In the genomic region with DNA sequence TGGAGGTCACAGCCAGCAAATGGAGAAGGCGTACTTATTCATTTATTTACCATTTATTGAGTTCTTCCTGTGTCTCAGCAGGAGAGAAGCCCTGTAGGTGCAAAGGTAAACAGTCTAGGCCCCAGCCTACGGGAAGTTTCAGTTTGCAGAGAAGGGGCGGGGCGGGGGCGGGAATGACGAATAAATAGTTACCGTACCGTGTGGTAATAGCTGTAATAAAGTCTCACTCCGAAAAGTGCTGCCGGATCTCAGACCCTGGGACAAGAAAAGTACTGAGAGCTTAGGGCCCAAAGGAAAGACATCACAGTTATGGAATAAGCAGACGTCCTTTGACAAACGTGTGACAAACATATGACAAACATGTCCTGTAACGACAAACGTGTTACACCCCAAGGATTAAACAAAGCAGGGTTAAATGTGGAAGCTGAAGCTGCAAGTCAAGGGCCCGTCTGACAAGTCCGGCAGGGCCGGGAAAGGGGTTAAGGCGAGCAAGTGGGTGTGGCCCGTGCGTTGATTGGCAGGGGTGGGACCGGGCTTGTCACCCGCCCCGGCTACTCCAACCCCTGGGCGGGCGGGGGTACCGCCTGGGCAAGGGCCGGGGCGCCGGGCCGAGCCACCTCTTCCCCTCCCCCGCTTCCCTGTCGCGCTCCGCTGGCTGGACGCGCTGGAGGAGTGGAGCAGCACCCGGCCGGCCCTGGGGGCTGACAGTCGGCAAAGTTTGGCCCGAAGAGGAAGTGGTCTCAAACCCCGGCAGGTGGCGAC, we compare ENCODE assay signal across 8 cellular contexts. TPM values are rescaled to one million over a fixed set of nuclear protein-coding genes. Genes with fewer than 3 reads are reported as not detected.
DNase-seq lines count a peak whose midpoint lies in the region; ATAC-seq and TF ChIP-seq lines count a peak whose summit lies in the region.

A gene with protein sequence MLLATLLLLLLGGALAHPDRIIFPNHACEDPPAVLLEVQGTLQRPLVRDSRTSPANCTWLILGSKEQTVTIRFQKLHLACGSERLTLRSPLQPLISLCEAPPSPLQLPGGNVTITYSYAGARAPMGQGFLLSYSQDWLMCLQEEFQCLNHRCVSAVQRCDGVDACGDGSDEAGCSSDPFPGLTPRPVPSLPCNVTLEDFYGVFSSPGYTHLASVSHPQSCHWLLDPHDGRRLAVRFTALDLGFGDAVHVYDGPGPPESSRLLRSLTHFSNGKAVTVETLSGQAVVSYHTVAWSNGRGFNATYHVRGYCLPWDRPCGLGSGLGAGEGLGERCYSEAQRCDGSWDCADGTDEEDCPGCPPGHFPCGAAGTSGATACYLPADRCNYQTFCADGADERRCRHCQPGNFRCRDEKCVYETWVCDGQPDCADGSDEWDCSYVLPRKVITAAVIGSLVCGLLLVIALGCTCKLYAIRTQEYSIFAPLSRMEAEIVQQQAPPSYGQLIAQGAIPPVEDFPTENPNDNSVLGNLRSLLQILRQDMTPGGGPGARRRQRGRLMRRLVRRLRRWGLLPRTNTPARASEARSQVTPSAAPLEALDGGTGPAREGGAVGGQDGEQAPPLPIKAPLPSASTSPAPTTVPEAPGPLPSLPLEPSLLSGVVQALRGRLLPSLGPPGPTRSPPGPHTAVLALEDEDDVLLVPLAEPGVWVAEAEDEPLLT (plus strand): TSS at position 541 of the 762 bp plus-strand sequence. CDS start 564 bp downstream, outside the sequence.

- peaks cover 0 to 32% of the 10 kb centered on the region in 2 donors for H3K36me3 ChIP-seq in left lung

- peak; percentile 71 to 72 for DNase-seq in AML-193 (lab: John Stamatoyannopoulos, UW)
- DNase-seq in NCI-H510A treated with DMSO at 0.1 percent for 48 hours (lab: John Stamatoyannopoulos, UW): peak; percentile 94
- DNase-seq in activated CD4-positive, alpha-beta T cell treated with anti-CD3 and anti-CD28 coated beads for 48 hours: peak; percentile 87
- DNase-seq in dedifferentiated amniotic fluid mesenchymal stem cell (ENCODE audit: extremely low spot score): peak; percentile 75
- peak; percentile 95 to 99 for DNase-seq in left lung
- peak; percentile 64 to 69 for DNase-seq in stimulated activated CD4-positive, alpha-beta T cell treated with anti-CD3 and anti-CD28 coated beads, Interleukin-2, amount 100 ng/mL, for 48 hours

- ATAC-seq in GM19043 (IDR thresholded peaks at IDR 0.05; ENCODE audit: low read depth, unreplicated experiment): peak; percentile 68
- ATAC-seq in HG03342 (IDR thresholded peaks at IDR 0.05; ENCODE audit: unreplicated experiment): peak; percentile 76
- ATAC-seq in left lung: peak; percentile 95

- H3K4me1 ChIP-seq in left lung: peaks cover 8 to 37% of the 10 kb centered on the region in 2 donors

- H3K27me3 ChIP-seq in left lung: no peaks in the 10 kb centered on the region

- peak within 1 kb of the TSS; percentile 97 to 98 for H3K4me3 ChIP-seq in left lung

- H3K9me3 ChIP-seq in left lung: no peaks in the 10 kb centered on the region

- intact Hi-C loops in left lung (cut with DNase I): no loop called here

- TF ChIP-seq CTCF in left lung (IDR thresholded peaks at IDR 0.05): peak in 1 of 2 donors; percentile 11

- peak within 1 kb of the TSS; percentile 97 to 100 for H3K27ac ChIP-seq in left lung

RNA-seq across cellular contexts. Expression of the gene that starts here (rescaled TPM):
- 100 to 1,000 TPM; 141 to 147 TPM for total RNA-seq in left lung

Comparison
In these comparisons a context has a peak if more than half of its experiments do, and no peak if none do; other contexts are left out.
1. Peak in every context shown above with its lines: DNase-seq, ATAC-seq, H3K4me3 ChIP-seq and H3K27ac ChIP-seq.